In genomic region chr12:100502718-100503117, GRCh38 we compare ENCODE assay signal across 10 cellular contexts. TPM values are rescaled to one million over a fixed set of nuclear protein-coding genes. Genes with fewer than 3 reads are reported as not detected.
"Had no signal": no experiment of that assay in that cellular context is flagged by ENCODE, and none has a peak within 500 bp of the region (broad histone marks: within the 10 kb centered on the region; RNA-seq: fewer than 3 reads in every experiment).

No MANE protein-coding gene starts in this region.

RNA-seq across cellular contexts. Expression of gene NR1H4, which starts 29.1 kb away (rescaled TPM):
- total RNA-seq: activated B cell treated with CpG ODN at 0.5 μM for 24 hours; activated CD8-positive, alpha-beta T cell treated with anti-CD3 and anti-CD28 coated beads for 36 hours; activated T-helper 17 cell treated with anti-CD3 and anti-CD28 coated beads, Interleukin-2, amount 50 U/mL, for 72 hours; astrocyte; chondrocyte; esophagus squamous epithelium; fibroblast of lung; frontal cortex; T-cell; T-helper 2 cell treated with Interferon-gamma antibody and Interleukin-4, amounts not matched to agents 100 ng/mL and 5 ng/mL, for 36 hours had no signal
- polyA plus RNA-seq: fibroblast of lung had no signal
